Comparison of ENCODE assay signal across 33 cellular contexts in the genomic region with DNA sequence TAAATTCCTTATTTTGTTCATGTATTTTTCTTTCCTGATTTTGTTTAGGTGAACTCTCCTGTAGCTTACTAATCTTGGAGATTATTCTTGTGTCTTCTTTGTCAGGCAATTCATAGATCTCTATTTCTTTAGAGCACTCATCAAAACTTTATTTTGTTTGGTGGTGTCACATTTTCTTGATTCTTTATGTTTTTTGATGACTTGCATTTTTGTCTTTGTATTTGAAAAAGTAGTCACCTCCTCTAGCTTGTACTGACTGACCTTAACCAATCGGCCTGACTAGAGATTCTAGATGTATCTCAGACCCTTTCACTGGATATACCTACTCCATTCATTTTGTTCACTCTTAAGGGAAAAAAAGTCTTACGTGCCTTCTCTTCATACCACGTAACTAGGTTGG.
"Had no signal": no experiment of that assay in that cellular context is flagged by ENCODE, and none has a peak within 500 bp of the region (broad histone marks: within the 10 kb centered on the region; RNA-seq: fewer than 3 reads in every experiment).

No MANE protein-coding gene starts in this region.

- H3K36me3 ChIP-seq: adrenal gland, brain microvascular endothelial cell, breast epithelium had no signal

- H3K27me3 ChIP-seq: adrenal gland, body of pancreas, brain microvascular endothelial cell, breast epithelium had no signal

- H3K9me3 ChIP-seq: adrenal gland had no signal

- H3K4me1 ChIP-seq: adrenal gland, body of pancreas, breast epithelium had no signal

- ATAC-seq: activated CD8-positive, alpha-beta T cell treated with anti-CD3 and anti-CD28 coated beads for 36 hours; activated naive CD4-positive, alpha-beta T cell treated with anti-CD3 and anti-CD28 coated beads, Interleukin-2, amount 50 U/mL, for 72 hours; activated T-cell treated with anti-CD3 and anti-CD28 coated beads, Interleukin-2, amount 50 U/mL, for 4 hours; activated T-cell treated with anti-CD3 and anti-CD28 coated beads, Interleukin-2, amount 50 U/mL, for 72 hours; activated T-helper 17 cell treated with anti-CD3 and anti-CD28 coated beads, Interleukin-2, amount 50 U/mL, for 72 hours; body of pancreas had no signal

- H3K27ac ChIP-seq: adrenal gland, body of pancreas, brain microvascular endothelial cell, breast epithelium, VCaP had no signal

- H3K4me3 ChIP-seq: adrenal gland, body of pancreas, breast epithelium had no signal

- FAIRE-seq: astrocyte, TTC549 had no signal

- DNase-seq: activated B cell treated with CpG ODN at 0.5 μM for 24 hours; activated CD4-positive, alpha-beta memory T cell treated with anti-CD3 and anti-CD28 coated beads for 36 hours; activated CD4-positive, alpha-beta T cell treated with anti-CD3 and anti-CD28 coated beads for 4 hours; activated CD4-positive, alpha-beta T cell treated with anti-CD3 and anti-CD28 coated beads, Interleukin-2, amount 10 ng/mL, durations not matched to agents 24 days and 14 days; activated CD4-positive, alpha-beta T cell treated with anti-CD3 and anti-CD28 coated beads, Interleukin-2, amount 50 U/mL, for 1 hour; activated CD4-positive, alpha-beta T cell treated with anti-CD3 and anti-CD28 coated beads, Interleukin-2, amount 50 U/mL, for 4 hours; activated CD4-positive, CD25-positive, alpha-beta regulatory T cell treated with anti-CD3 and anti-CD28 coated beads, Interleukin-2, amount 50 U/mL, for 72 hours; activated CD8-positive, alpha-beta memory T cell treated with anti-CD3 and anti-CD28 coated beads, Interleukin-2, amount 50 U/mL, for 4 hours; activated CD8-positive, alpha-beta T cell treated with anti-CD3 and anti-CD28 coated beads for 36 hours; activated effector memory CD4-positive, alpha-beta T cell treated with anti-CD3 and anti-CD28 coated beads, Interleukin-2, amount 50 U/mL, for 16 hours; activated gamma-delta T cell treated with Interleukin-2 at 50 U/mL for 16 hours; activated naive CD4-positive, alpha-beta T cell; activated naive CD4-positive, alpha-beta T cell treated with anti-CD3 and anti-CD28 coated beads for 36 hours; activated naive CD4-positive, alpha-beta T cell treated with anti-CD3 and anti-CD28 coated beads, Interleukin-2, amount 50 U/mL, for 16 hours; activated naive CD8-positive, alpha-beta T cell treated with anti-CD3 and anti-CD28 coated beads for 36 hours; activated T-cell treated with anti-CD3 and anti-CD28 coated beads for 4 hours; activated T-cell treated with anti-CD3 and anti-CD28 coated beads, Interleukin-2, amount 50 U/mL, for 1 hour; activated T-cell treated with anti-CD3 and anti-CD28 coated beads, Interleukin-2, amount 50 U/mL, for 4 hours; activated T-cell treated with anti-CD3 and anti-CD28 coated beads, Interleukin-2, amount 50 U/mL, for 72 hours; adrenal gland; amniotic stem cell; aorta; body of pancreas; brain microvascular endothelial cell; central memory CD4-positive, alpha-beta T cell; T-helper 2 cell; T-helper 9 cell had no signal
